5 cellular contexts compared by ENCODE assay signal in genomic region chr10:125334545-125334944, GRCh38.
"Had no signal": no experiment of that assay in that cellular context is flagged by ENCODE, and none has a peak within 500 bp of the region (broad histone marks: within the 10 kb centered on the region; RNA-seq: fewer than 3 reads in every experiment).

No MANE protein-coding gene starts in this region.

- DNase-seq: IMR-90, KBM-7, KG1 had no signal

- ATAC-seq: HepG2, K562 had no signal
